Comparison of ENCODE assay signal across 25 cellular contexts in the genomic region with DNA sequence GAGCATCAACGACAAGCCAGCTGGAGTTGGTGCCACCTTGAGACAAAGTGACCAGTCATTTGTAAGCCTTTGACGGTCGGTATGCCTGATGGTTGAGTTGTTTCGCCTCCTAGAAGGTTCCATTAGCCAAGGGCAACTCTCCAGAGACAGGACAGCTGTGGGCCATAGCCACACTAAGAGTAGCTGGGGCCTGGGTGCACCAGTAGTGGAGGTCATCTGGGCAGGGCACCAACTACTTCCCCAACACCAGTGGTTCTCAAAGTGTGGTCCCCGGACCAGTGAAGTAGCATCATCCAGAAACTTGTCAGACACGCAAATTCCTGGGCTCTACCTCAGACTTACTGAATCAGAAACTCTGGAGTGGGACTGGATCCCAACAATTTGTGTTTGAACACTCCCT.
"Had no signal": no experiment of that assay in that cellular context is flagged by ENCODE, and none has a peak within 500 bp of the region (broad histone marks: within the 10 kb centered on the region; RNA-seq: fewer than 3 reads in every experiment).

No MANE protein-coding gene starts in this region.

- H3K4me3 ChIP-seq: stomach, suprapubic skin, testis, thoracic aorta, thyroid gland, tibial artery, tibial nerve, transverse colon, upper lobe of left lung, upper lobe of right lung, uterus, vagina had no signal

- H3K27ac ChIP-seq: stomach, suprapubic skin, testis, thoracic aorta, thyroid gland, tibial artery, tibial nerve, transverse colon, upper lobe of left lung, upper lobe of right lung, uterus, vagina had no signal

- DNase-seq: stimulated activated CD4-positive, alpha-beta T cell treated with anti-CD3 and anti-CD28 coated beads, Interleukin-2, amount 100 ng/mL, for 48 hours; stimulated activated CD4-positive, alpha-beta T cell treated with anti-CD3 and anti-CD28 coated beads, Interleukin-4, amount 100 ng/mL, for 1 hour; stimulated activated CD4-positive, alpha-beta T cell treated with anti-CD3 and anti-CD28 coated beads, Interleukin-4, amount 100 ng/mL, for 24 hours; stimulated activated CD4-positive, alpha-beta T cell treated with anti-CD3 and anti-CD28 coated beads, Interleukin-4, amount 100 ng/mL, for 4 hours; stimulated activated CD8-positive, alpha-beta memory T cell treated with anti-CD3 and anti-CD28 coated beads, Interleukin-4, amount 100 ng/mL, for 48 hours; stimulated activated naive B cell treated with anti-CD40 and anti-IgM and Interleukin-4, amounts not matched to agents 10 μg/mL and 1 μg/mL and 100 μg/mL, for 72 hours; stimulated activated naive CD4-positive, alpha-beta T cell; stimulated activated naive CD4-positive, alpha-beta T cell treated with Interleukin-2 at 50 U/mL for 16 hours; stimulated activated naive CD8-positive, alpha-beta T cell treated with anti-CD3 and anti-CD28 coated beads, Interleukin-15, amount 100 ng/mL, for 72 hours; stimulated activated naive CD8-positive, alpha-beta T cell treated with anti-CD3 and anti-CD28 coated beads, Interleukin-15, Interleukin-2, amounts not matched to agents 100 U/mL and 50 U/mL, for 24 hours; stomach; substantia nigra; testis; thyroid gland; tibial artery; transverse colon; trophoblast cell; upper lobe of left lung; upper lobe of right lung; uterus had no signal

- H3K27me3 ChIP-seq: suprapubic skin, testis, thyroid gland, tibial artery, tibial nerve, transverse colon, upper lobe of left lung, upper lobe of right lung, uterus, vagina had no signal

- H3K9me3 ChIP-seq: suprapubic skin, testis, thoracic aorta, thyroid gland, tibial artery, transverse colon, upper lobe of left lung, upper lobe of right lung, uterus, vagina had no signal

- H3K36me3 ChIP-seq: stomach, suprapubic skin, thoracic aorta, thyroid gland, tibial artery, tibial nerve, transverse colon, upper lobe of left lung, upper lobe of right lung, uterus, vagina had no signal

- H3K4me1 ChIP-seq: stomach, suprapubic skin, testis, thyroid gland, tibial artery, tibial nerve, transverse colon, upper lobe of left lung, upper lobe of right lung, uterus, vagina had no signal

- FAIRE-seq: urothelium cell line had no signal
